In the genomic region with DNA sequence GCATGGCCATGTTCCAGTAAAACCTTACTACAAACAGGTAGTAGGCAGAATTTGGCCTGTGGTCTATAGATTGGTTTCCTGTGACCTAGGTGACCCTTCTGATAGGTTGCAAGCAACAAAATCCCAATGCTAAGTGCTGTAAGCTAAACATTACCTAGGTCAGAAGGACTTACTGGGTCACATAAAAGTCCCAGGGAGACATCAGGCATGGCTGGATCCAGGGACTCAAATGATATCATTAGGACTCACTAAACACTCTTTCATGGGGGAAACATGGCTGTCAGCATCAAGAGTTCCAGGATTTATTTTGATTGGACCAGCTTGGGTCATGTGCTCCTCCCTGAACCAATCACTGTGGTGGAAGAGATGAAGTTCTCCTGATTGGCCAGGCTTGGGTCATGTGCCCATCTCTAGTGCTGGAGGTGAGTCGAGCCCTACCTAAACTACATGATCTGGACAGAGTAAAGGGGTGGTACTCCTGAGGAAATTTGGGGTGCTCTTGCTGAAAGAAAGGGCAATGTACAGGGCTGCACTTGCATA, we compare ENCODE assay signal across 20 cellular contexts. TPM values are rescaled to one million over a fixed set of nuclear protein-coding genes. Genes with fewer than 3 reads are reported as not detected.
"Had no signal": no experiment of that assay in that cellular context is flagged by ENCODE, and none has a peak within 500 bp of the region (broad histone marks: within the 10 kb centered on the region; RNA-seq: fewer than 3 reads in every experiment).

No MANE protein-coding gene starts in this region.

- DNase-seq: cortex of kidney; dorsolateral prefrontal cortex; effector CD8-positive, alpha-beta T cell; gastrocnemius medialis; heart right ventricle; kidney glomerular epithelial cell; naive thymus-derived CD8-positive, alpha-beta T cell; sigmoid colon; stimulated activated CD4-positive, alpha-beta T cell treated with anti-CD3 and anti-CD28 coated beads, Interleukin-2, amount 100 ng/mL, for 24 hours; stimulated activated CD4-positive, alpha-beta T cell treated with anti-CD3 and anti-CD28 coated beads, Interleukin-4, amount 100 ng/mL, for 4 hours; stimulated activated naive B cell treated with anti-CD40 and anti-IgM and Interleukin-4, amounts not matched to agents 10 μg/mL and 1 μg/mL and 100 μg/mL, for 72 hours; stimulated activated naive CD8-positive, alpha-beta T cell treated with anti-CD3 and anti-CD28 coated beads, Interleukin-15, amount 100 ng/mL, for 72 hours; transverse colon had no signal

- ATAC-seq: esophagus mucosa; gastrocnemius medialis; heart right ventricle; naive thymus-derived CD8-positive, alpha-beta T cell had no signal

- FAIRE-seq: endometrium, islet of Langerhans had no signal

- H3K36me3 ChIP-seq: gastrocnemius medialis, heart right ventricle, neutrophil, sigmoid colon, thoracic aorta, transverse colon had no signal

- H3K4me3 ChIP-seq: dorsolateral prefrontal cortex, gastrocnemius medialis, heart right ventricle, sigmoid colon, skin epidermis, thoracic aorta, transverse colon had no signal

- H3K9me3 ChIP-seq: gastrocnemius medialis, heart right ventricle, neutrophil, sigmoid colon, thoracic aorta, transverse colon had no signal

- H3K4me1 ChIP-seq: gastrocnemius medialis had no signal

- H3K27ac ChIP-seq: gastrocnemius medialis, heart right ventricle, neutrophil, sigmoid colon, skin epidermis, thoracic aorta, transverse colon had no signal

- H3K27me3 ChIP-seq: dorsolateral prefrontal cortex, gastrocnemius medialis had no signal

RNA-seq across cellular contexts. Expression of gene SLC6A1, which starts 16.8 kb away (rescaled TPM):
- total RNA-seq: fibroblast of lung; naive thymus-derived CD8-positive, alpha-beta T cell had no signal
- polyA plus RNA-seq: fibroblast of lung; naive thymus-derived CD8-positive, alpha-beta T cell had no signal
